ENCODE assay signal across 27 cellular contexts in genomic region chr14:33452982-33453381, GRCh38.
DNase-seq lines count a peak whose midpoint lies in the region; ATAC-seq and TF ChIP-seq lines count a peak whose summit lies in the region.
"Had no signal": no experiment of that assay in that cellular context is flagged by ENCODE, and none has a peak within 500 bp of the region (broad histone marks: within the 10 kb centered on the region; RNA-seq: fewer than 3 reads in every experiment).

No MANE protein-coding gene starts in this region.

- POLR2A ChIA-PET in HEK293 (lab: Yijun Ruan, JAX), result no interaction called here
- POLR2A ChIA-PET in WTC11 (lab: Charles Lee), result no interaction called here

- CTCF ChIA-PET in HEK293 (lab: Yijun Ruan, JAX) (no interaction called here), WTC11 (lab: Charles Lee) (interaction anchor here (0.7 kb wide), 1 partner anchor 16 kb away, joined by 3 read pairs; no protein-coding TSS in a partner anchor)

- no peak overlapping the region for H3K27ac Mint-ChIP-seq in WTC11

- H3K9me3 ChIP-seq in HEK293 (ENCODE audit: control insufficient read depth, insufficient read depth, low read depth, low read length), result no peaks in the 10 kb centered on the region
- no peaks in the 10 kb centered on the region for H3K9me3 ChIP-seq in psoas muscle
- H3K9me3 ChIP-seq: BLaER1 treated with 17β-estradiol and CSF1 and Interleukin-3, amounts not matched to agents 10 nM and 100 nM; Caco-2; HAP-1 had no signal

- no peaks in the 10 kb centered on the region for H3K27me3 Mint-ChIP-seq in WTC11 (ENCODE audit: low read depth)
- H3K27me3 Mint-ChIP-seq: CD4-positive, alpha-beta memory T cell; T-helper 17 cell had no signal

- DNase-seq in NCI-H1092 treated with DMSO at 0.1 percent for 48 hours (lab: John Stamatoyannopoulos, UW) (peak; percentile 20), NCI-H1092 (lab: John Stamatoyannopoulos, UW) (no peak), NCI-H2227 (lab: John Stamatoyannopoulos, UW; ENCODE audit: unreplicated experiment) (peak; percentile 91), WTC11 (ENCODE audit: low spot score) (no peak), psoas muscle (no peak)
- no peak for DNase-seq in activated effector memory CD4-positive, alpha-beta T cell treated with Interleukin-2 at 50 U/mL for 16 hours
- DNase-seq: Caco-2; CD4-positive, alpha-beta memory T cell; DMS 273 treated with DMSO at 0.1 percent for 48 hours; DMS79 treated with DMSO at 0.1 percent for 48 hours; KBM-7; MM.1S; NCI-H1048; NCI-H187 treated with DMSO at 0.1 percent for 48 hours; NCI-H524 treated with DMSO at 0.1 percent for 48 hours; PC-9; RPMI8226; SHP77; SW 1271; T-helper 17 cell had no signal

- no peaks in the 10 kb centered on the region for H3K36me3 Mint-ChIP-seq in WTC11
- H3K36me3 Mint-ChIP-seq: CD4-positive, alpha-beta memory T cell had no signal

- TF ChIP-seq CTCF in HEK293 (tag by site-specific recombination; IDR thresholded peaks at IDR 0.05) (no peak), WTC11 (IDR thresholded peaks at IDR 0.05) (no peak), psoas muscle (IDR thresholded peaks at IDR 0.05) (no peak)

- H3K4me1 Mint-ChIP-seq in WTC11, result peaks cover 52% of the 10 kb centered on the region

- H3K27me3 ChIP-seq in psoas muscle (ENCODE audit: insufficient read depth in 3 of 3, low read length in 2 of 3), result no peaks in the 10 kb centered on the region
- H3K27me3 ChIP-seq: BLaER1 treated with 17β-estradiol and CSF1 and Interleukin-3, amounts not matched to agents 10 nM and 100 nM had no signal

- H3K4me1 ChIP-seq in HEK293 (ENCODE audit: control insufficient read depth, insufficient read depth, low read length) (peaks cover 7% of the 10 kb centered on the region), psoas muscle (peaks cover 11% of the 10 kb centered on the region)
- H3K4me1 ChIP-seq: Caco-2, HAP-1 had no signal

- H3K9me3 Mint-ChIP-seq in WTC11, result no peaks in the 10 kb centered on the region
- H3K9me3 Mint-ChIP-seq: CD4-positive, alpha-beta memory T cell had no signal

- H3K4me3 ChIP-seq in HEK293 (ENCODE audit: low read depth, low read length), result no peak overlapping the region
- H3K4me3 ChIP-seq in psoas muscle, result no peak overlapping the region
- H3K4me3 ChIP-seq: BLaER1 treated with 17β-estradiol and CSF1 and Interleukin-3, amounts not matched to agents 10 nM and 100 nM; GM12878; HAP-1; PC-9; SK-N-MC had no signal

- ATAC-seq in WTC11 (peak; percentile 55), psoas muscle (no peak), HG02852 (IDR thresholded peaks at IDR 0.05; ENCODE audit: unreplicated experiment) (no peak)
- ATAC-seq: GM12878, T-helper 17 cell had no signal

- intact Hi-C loops in psoas muscle (cut with DNase I), result no loop called here

- WGBS in psoas muscle, 3 donors, result 92 to 98% (median 98%) methylated on average over 3 of the region's 3 CpGs

- H3K4me3 Mint-ChIP-seq in WTC11, result no peak overlapping the region

- H3K27ac ChIP-seq in HEK293 (ENCODE audit: extremely low read depth, low read depth, low read length) (no peak overlapping the region), psoas muscle (no peak overlapping the region)
- H3K27ac ChIP-seq: 22Rv1; BLaER1 treated with 17β-estradiol and CSF1 and Interleukin-3, amounts not matched to agents 10 nM and 100 nM; PC-9; SK-N-MC had no signal

- H3K36me3 ChIP-seq in HEK293 (ENCODE audit: control insufficient read depth in 2 of 2, insufficient read depth in 1 of 2, low read length in 2 of 2) (no peaks in the 10 kb centered on the region), psoas muscle (ENCODE audit: insufficient read depth in 1 of 2, low read depth in 1 of 2) (no peaks in the 10 kb centered on the region)
- H3K36me3 ChIP-seq: BLaER1 treated with 17β-estradiol and CSF1 and Interleukin-3, amounts not matched to agents 10 nM and 100 nM; HAP-1 had no signal

TF ChIP-seq in HEK293, 187 proteins besides CTCF, POLR2A, EP300 and RAD21:
- no peak for TF ChIP-seq KLF10 (tag by site-specific recombination; IDR thresholded peaks at IDR 0.05)
- TF ChIP-seq FEZF1 (tag by site-specific recombination; IDR thresholded peaks at IDR 0.05), result peak; percentile 13; the same call in 1 of the 2 replicates
- peak; percentile 75 for TF ChIP-seq ZIC2 (tag by site-specific recombination; IDR thresholded peaks at IDR 0.05)
- TF ChIP-seq BCL11B (tag by site-specific recombination; IDR thresholded peaks at IDR 0.05; ENCODE audit: low read depth), result no peak

TF ChIP-seq in WTC11, 78 proteins besides CTCF, POLR2A, EP300 and RAD21:
- TF ChIP-seq ZNF423 (CRISPR knock-in tag; IDR thresholded peaks at IDR 0.05) (peak; percentile 46; the same call in 1 of the 2 replicates), IRF1 (CRISPR knock-in tag; IDR thresholded peaks at IDR 0.05) (no peak)

Comparison
In these comparisons a context has a peak if more than half of its experiments do, and no peak if none do; other contexts are left out.
1. DNase-seq: peak in NCI-H1092 treated with DMSO at 0.1 percent for 48 hours (single experiment) and NCI-H2227 (single experiment); none in NCI-H1092 (single experiment), WTC11 (single experiment), activated effector memory CD4-positive, alpha-beta T cell treated with Interleukin-2 at 50 U/mL for 16 hours (single experiment) and psoas muscle (0 of 2).